Comparison of ENCODE assay signal across 8 cellular contexts in genomic region chrX:120380699-120381098, GRCh38. TPM values are rescaled to one million over a fixed set of nuclear protein-coding genes. Genes with fewer than 3 reads are reported as not detected.
A peak's percentile ranks its signal among the peaks of the same experiment; 100 is the strongest.
DNase-seq lines count a peak whose midpoint lies in the region; ATAC-seq and TF ChIP-seq lines count a peak whose summit lies in the region.

No MANE protein-coding gene starts in this region.

- H3K4me3 Mint-ChIP-seq in CD4-positive, CD25-positive, alpha-beta regulatory T cell: no peak overlapping the region
- no peak overlapping the region for H3K4me3 Mint-ChIP-seq in activated naive CD4-positive, alpha-beta T cell treated with anti-CD3 and anti-CD28 coated beads, Interleukin-2, amount 10 ng/mL, durations not matched to agents 7 days and 5 days
- no peak overlapping the region for H3K4me3 Mint-ChIP-seq in mesothelial cell of epicardium

- peaks cover 3% of the 10 kb centered on the region for H3K27me3 ChIP-seq in CD4-positive, CD25-positive, alpha-beta regulatory T cell (ENCODE audit: control insufficient read depth, insufficient read depth, low read length)
- H3K27me3 ChIP-seq in right lobe of liver (peaks cover 0 to 3% of the 10 kb centered on the region in 2 donors), suprapubic skin (no peaks in the 10 kb centered on the region)

- DNase-seq in CD4-positive, CD25-positive, alpha-beta regulatory T cell: peak; percentile 5 to 71 (median 53)
- DNase-seq in NB4 (ENCODE audit: low read depth): peak; percentile 30
- peak; percentile 36 for DNase-seq in activated naive CD4-positive, alpha-beta T cell treated with anti-CD3 and anti-CD28 coated beads, Interleukin-2, amount 10 ng/mL, durations not matched to agents 7 days and 5 days
- no peak for DNase-seq in right lobe of liver
- DNase-seq in DMS79 treated with DMSO at 0.1 percent for 48 hours (lab: John Stamatoyannopoulos, UW): no peak
- no peak for DNase-seq in mesothelial cell of epicardium (ENCODE audit: low spot score in 2 of 2, unreplicated experiment in 2 of 2)
- no peak for DNase-seq in suprapubic skin (ENCODE audit: low spot score in 2 of 2)

- 13% methylated on average over 3 of the region's 3 CpGs for WGBS in right lobe of liver (ENCODE audit: insufficient coverage, low coverage, low lambda C conversion rate, missing lambda C conversion rate)
- WGBS in suprapubic skin: 25% methylated on average over 3 of the region's 3 CpGs

- no peak overlapping the region for H3K4me3 ChIP-seq in CD4-positive, CD25-positive, alpha-beta regulatory T cell (ENCODE audit: low read depth, low read length)
- H3K4me3 ChIP-seq in NB4 (ENCODE audit: low read depth, low read length) (no peak overlapping the region), right lobe of liver (no peak overlapping the region), suprapubic skin (no peak overlapping the region)

- H3K36me3 Mint-ChIP-seq in CD4-positive, CD25-positive, alpha-beta regulatory T cell: no peaks in the 10 kb centered on the region
- H3K36me3 Mint-ChIP-seq in activated naive CD4-positive, alpha-beta T cell treated with anti-CD3 and anti-CD28 coated beads, Interleukin-2, amount 10 ng/mL, durations not matched to agents 7 days and 5 days: no peaks in the 10 kb centered on the region
- H3K36me3 Mint-ChIP-seq in mesothelial cell of epicardium: no peaks in the 10 kb centered on the region

- intact Hi-C loops in right lobe of liver (cut with DNase I): no loop called here

- CTCF ChIA-PET in activated naive CD4-positive, alpha-beta T cell treated with anti-CD3 and anti-CD28 coated beads, Interleukin-2, amount 10 ng/mL, durations not matched to agents 7 days and 5 days (lab: Charles Lee): interaction anchor here (0.7 to 2.4 kb wide), 7 partner anchors 56 to 283 kb away, joined by 3 to 19 read pairs (median 3); no protein-coding TSS in a partner anchor

- H3K27ac ChIP-seq in CD4-positive, CD25-positive, alpha-beta regulatory T cell (ENCODE audit: insufficient read depth, low read length, poor library complexity, severe bottlenecking): no peak overlapping the region
- H3K27ac ChIP-seq in right lobe of liver (no peak overlapping the region), suprapubic skin (no peak overlapping the region)

- TF ChIP-seq EP300 in suprapubic skin (IDR thresholded peaks at IDR 0.05): no peak

- no peak overlapping the region for H3K27ac Mint-ChIP-seq in CD4-positive, CD25-positive, alpha-beta regulatory T cell
- H3K27ac Mint-ChIP-seq in activated naive CD4-positive, alpha-beta T cell treated with anti-CD3 and anti-CD28 coated beads, Interleukin-2, amount 10 ng/mL, durations not matched to agents 7 days and 5 days: no peak overlapping the region
- no peak overlapping the region for H3K27ac Mint-ChIP-seq in mesothelial cell of epicardium

- TF ChIP-seq POLR2A in NB4 (IDR thresholded peaks at IDR 0.05; ENCODE audit: extremely low read depth, insufficient read length): no peak
- no peak for TF ChIP-seq POLR2A in right lobe of liver (IDR thresholded peaks at IDR 0.05)
- no peak for TF ChIP-seq POLR2A in suprapubic skin (IDR thresholded peaks at IDR 0.05)

- H3K4me1 Mint-ChIP-seq in CD4-positive, CD25-positive, alpha-beta regulatory T cell: peaks cover 0 to 7% (median 4%) of the 10 kb centered on the region in 4 donors
- peaks cover 8% of the 10 kb centered on the region for H3K4me1 Mint-ChIP-seq in activated naive CD4-positive, alpha-beta T cell treated with anti-CD3 and anti-CD28 coated beads, Interleukin-2, amount 10 ng/mL, durations not matched to agents 7 days and 5 days
- H3K4me1 Mint-ChIP-seq in mesothelial cell of epicardium: no peaks in the 10 kb centered on the region

- peak; percentile 68 to 71 for ATAC-seq in CD4-positive, CD25-positive, alpha-beta regulatory T cell (ENCODE audit: low read depth in 2 of 2)
- ATAC-seq in GM19035 (IDR thresholded peaks at IDR 0.05; ENCODE audit: unreplicated experiment) (peak; percentile 78), right lobe of liver (peak; percentile 33 to 56 (median 48))

- H3K36me3 ChIP-seq in CD4-positive, CD25-positive, alpha-beta regulatory T cell (ENCODE audit: control insufficient read depth, insufficient read depth, low read length): no peaks in the 10 kb centered on the region
- H3K36me3 ChIP-seq in right lobe of liver (no peaks in the 10 kb centered on the region), suprapubic skin (no peaks in the 10 kb centered on the region)

- no peaks in the 10 kb centered on the region for H3K4me1 ChIP-seq in CD4-positive, CD25-positive, alpha-beta regulatory T cell (ENCODE audit: control insufficient read depth, insufficient read depth, low read length, poor library complexity, severe bottlenecking)
- H3K4me1 ChIP-seq in right lobe of liver: no peaks in the 10 kb centered on the region
- H3K4me1 ChIP-seq in suprapubic skin: no peaks in the 10 kb centered on the region

- peaks cover 0 to 1% (median 0%) of the 10 kb centered on the region in 7 donors for H3K9me3 Mint-ChIP-seq in CD4-positive, CD25-positive, alpha-beta regulatory T cell
- no peaks in the 10 kb centered on the region for H3K9me3 Mint-ChIP-seq in activated naive CD4-positive, alpha-beta T cell treated with anti-CD3 and anti-CD28 coated beads, Interleukin-2, amount 10 ng/mL, durations not matched to agents 7 days and 5 days
- H3K9me3 Mint-ChIP-seq in mesothelial cell of epicardium: peaks cover 23% of the 10 kb centered on the region

- peak; percentile 32 for TF ChIP-seq CTCF in NB4 (IDR thresholded peaks at IDR 0.05; ENCODE audit: low read depth, low read length)
- TF ChIP-seq CTCF in right lobe of liver (IDR thresholded peaks at IDR 0.05): peak; percentile 10 to 24 (median 18)
- TF ChIP-seq CTCF in mesothelial cell of epicardium (IDR thresholded peaks at IDR 0.05; ENCODE audit: unreplicated experiment): no peak
- TF ChIP-seq CTCF in suprapubic skin (IDR thresholded peaks at IDR 0.05): peak in 1 of 2 donors; percentile 5

- H3K27me3 Mint-ChIP-seq in CD4-positive, CD25-positive, alpha-beta regulatory T cell: peaks cover 18% of the 10 kb centered on the region
- H3K27me3 Mint-ChIP-seq in activated naive CD4-positive, alpha-beta T cell treated with anti-CD3 and anti-CD28 coated beads, Interleukin-2, amount 10 ng/mL, durations not matched to agents 7 days and 5 days: peaks cover 4% of the 10 kb centered on the region
- peaks cover 7% of the 10 kb centered on the region for H3K27me3 Mint-ChIP-seq in mesothelial cell of epicardium (ENCODE audit: low read depth)

- no peaks in the 10 kb centered on the region for H3K9me3 ChIP-seq in CD4-positive, CD25-positive, alpha-beta regulatory T cell (ENCODE audit: control insufficient read depth in 2 of 2, low read length in 2 of 2)
- no peaks in the 10 kb centered on the region for H3K9me3 ChIP-seq in right lobe of liver
- H3K9me3 ChIP-seq in suprapubic skin: no peaks in the 10 kb centered on the region

RNA-seq across cellular contexts. Expression of gene ATP1B4, which starts 18.8 kb away (rescaled TPM):
- total RNA-seq in CD4-positive, CD25-positive, alpha-beta regulatory T cell: not detected
- polyA plus RNA-seq in CD4-positive, CD25-positive, alpha-beta regulatory T cell: not detected
- total RNA-seq in right lobe of liver: not detected
- total RNA-seq in mesothelial cell of epicardium: not detected in 3 replicates
- not detected for total RNA-seq in suprapubic skin

Comparison
In these comparisons a context has a peak if more than half of its experiments do, and no peak if none do; other contexts are left out.
1. DNase-seq: peak in CD4-positive, CD25-positive, alpha-beta regulatory T cell (3 of 3), NB4 (single experiment) and activated naive CD4-positive, alpha-beta T cell treated with anti-CD3 and anti-CD28 coated beads, Interleukin-2, amount 10 ng/mL, durations not matched to agents 7 days and 5 days (single experiment); none in right lobe of liver (0 of 3), DMS79 treated with DMSO at 0.1 percent for 48 hours (single experiment), mesothelial cell of epicardium (0 of 2) and suprapubic skin (0 of 2).
2. Peak in every context shown above with its lines, with median percentiles within 50 percentile points of each other: ATAC-seq.